8 cellular contexts compared by ENCODE assay signal in genomic region chr12:32399045-32399372, GRCh38. TPM values are rescaled to one million over a fixed set of nuclear protein-coding genes. Genes with fewer than 3 reads are reported as not detected.
DNase-seq lines count a peak whose midpoint lies in the region; FAIRE-seq and TF ChIP-seq lines count a peak whose summit lies in the region.

No MANE protein-coding gene starts in this region.

- no peak for DNase-seq in T-helper 1 cell
- no peak for DNase-seq in activated T-helper 1 cell treated with anti-CD3 and anti-CD28 coated beads, Interleukin-12 subunit alpha, Interleukin-12 subunit beta, Interleukin-2, Interleukin-4 antibody, amounts not matched to agents 30 ng/mL and 10 ng/mL and 1 ng/mL, durations not matched to agents 14 hours and 24 hours and 36 hours (ENCODE audit: low spot score)
- no peak for DNase-seq in keratinocyte (ENCODE audit: low read depth, low spot score)
- no peak for DNase-seq in suprapubic skin (ENCODE audit: low spot score in 2 of 2)
- no peak for DNase-seq in SKM-1 (lab: John Stamatoyannopoulos, UW; ENCODE audit: unreplicated experiment)
- no peak for DNase-seq in ureter (ENCODE audit: low spot score)
- no peak for DNase-seq in KG1 (lab: John Stamatoyannopoulos, UW)

- no peak for FAIRE-seq in keratinocyte (lab: Jason Lieb, UNC)

- peak overlapping the region; percentile 73 for H2AFZ ChIP-seq in keratinocyte (ENCODE audit: control insufficient read depth, low read length)

- H3K4me2 ChIP-seq in keratinocyte (ENCODE audit: control insufficient read depth, extremely low read depth, insufficient read depth, low read depth, low read length), result peak overlapping the region; percentile 85

- no peak overlapping the region for H3K27ac Mint-ChIP-seq in T-helper 1 cell treated with Interleukin-12 subunit alpha and Interleukin-12 subunit beta and Interleukin-4 antibody, amounts not matched to agents 30 μg/mL and 1 μg/mL, for 36 hours
- no peak overlapping the region for H3K27ac Mint-ChIP-seq in activated T-helper 1 cell treated with anti-CD3 and anti-CD28 coated beads, Interleukin-12 subunit alpha, Interleukin-12 subunit beta, Interleukin-2, Interleukin-4 antibody, amounts not matched to agents 30 ng/mL and 10 ng/mL and 1 ng/mL, durations not matched to agents 14 hours and 24 hours and 36 hours

- peaks cover 44% of the 10 kb centered on the region for H3K27me3 Mint-ChIP-seq in T-helper 1 cell treated with Interleukin-12 subunit alpha and Interleukin-12 subunit beta and Interleukin-4 antibody, amounts not matched to agents 30 μg/mL and 1 μg/mL, for 36 hours (ENCODE audit: low read depth)
- peaks cover 29% of the 10 kb centered on the region for H3K27me3 Mint-ChIP-seq in activated T-helper 1 cell treated with anti-CD3 and anti-CD28 coated beads, Interleukin-12 subunit alpha, Interleukin-12 subunit beta, Interleukin-2, Interleukin-4 antibody, amounts not matched to agents 30 ng/mL and 10 ng/mL and 1 ng/mL, durations not matched to agents 14 hours and 24 hours and 36 hours (ENCODE audit: insufficient read depth)

- intact Hi-C loops in activated T-helper 1 cell treated with anti-CD3 and anti-CD28 coated beads, Interleukin-12 subunit alpha, Interleukin-12 subunit beta, Interleukin-2, Interleukin-4 antibody, amounts not matched to agents 30 ng/mL and 10 ng/mL and 1 ng/mL, durations not matched to agents 14 hours and 24 hours and 36 hours (cut with micrococcal nuclease), result loop anchor here (1.0 to 10.0 kb wide), 2 partner anchors 276 to 746 kb away; partner anchors contain the start of gene DNM1L

- H4K20me1 ChIP-seq in keratinocyte (ENCODE audit: control insufficient read depth, extremely low read depth, insufficient read depth, low read length), result no peaks in the 10 kb centered on the region

- H3K4me3 ChIP-seq in keratinocyte (ENCODE audit: control insufficient read depth in 2 of 3, extremely low read depth in 1 of 3, insufficient read depth in 2 of 3, low read depth in 1 of 3, low read length in 3 of 3) (peak overlapping the region; percentile 66 to 91 (median 88)), suprapubic skin (peak overlapping the region; percentile 97)

- peaks cover 38% of the 10 kb centered on the region for H3K79me2 ChIP-seq in keratinocyte (ENCODE audit: control insufficient read depth, insufficient read depth, low read length)

- dilution Hi-C loops in keratinocyte (cut with MboI; ENCODE audit: extremely low pct_ligation_motif_present, low sequenced_read_pairs), result no loop called here

- H3K27ac ChIP-seq in keratinocyte (ENCODE audit: control insufficient read depth, insufficient read depth, low read length), result peak overlapping the region; percentile 36
- peak overlapping the region; percentile 93 for H3K27ac ChIP-seq in suprapubic skin

- H3K9me3 ChIP-seq in keratinocyte (ENCODE audit: control insufficient read depth, low read depth, low read length) (no peaks in the 10 kb centered on the region), suprapubic skin (no peaks in the 10 kb centered on the region)

- TF ChIP-seq CTCF in keratinocyte (optimal IDR thresholded peaks at IDR 0.05 in 1 of 3, IDR thresholded peaks at IDR 0.05 in 1 of 3, conservative IDR thresholded peaks at IDR 0.05 in 1 of 3; ENCODE audit: extremely low read depth in 1 of 3, insufficient read depth in 2 of 3, low read length in 3 of 3) (no peak), suprapubic skin (IDR thresholded peaks at IDR 0.05) (no peak)

- TF ChIP-seq POLR2A in suprapubic skin (IDR thresholded peaks at IDR 0.05), result no peak

- H3K36me3 Mint-ChIP-seq in T-helper 1 cell treated with Interleukin-12 subunit alpha and Interleukin-12 subunit beta and Interleukin-4 antibody, amounts not matched to agents 30 μg/mL and 1 μg/mL, for 36 hours (ENCODE audit: low read depth), result no peaks in the 10 kb centered on the region
- H3K36me3 Mint-ChIP-seq in activated T-helper 1 cell treated with anti-CD3 and anti-CD28 coated beads, Interleukin-12 subunit alpha, Interleukin-12 subunit beta, Interleukin-2, Interleukin-4 antibody, amounts not matched to agents 30 ng/mL and 10 ng/mL and 1 ng/mL, durations not matched to agents 14 hours and 24 hours and 36 hours (ENCODE audit: low read depth), result peaks cover 2% of the 10 kb centered on the region

- H3K9me3 Mint-ChIP-seq in T-helper 1 cell treated with Interleukin-12 subunit alpha and Interleukin-12 subunit beta and Interleukin-4 antibody, amounts not matched to agents 30 μg/mL and 1 μg/mL, for 36 hours, result no peaks in the 10 kb centered on the region
- no peaks in the 10 kb centered on the region for H3K9me3 Mint-ChIP-seq in activated T-helper 1 cell treated with anti-CD3 and anti-CD28 coated beads, Interleukin-12 subunit alpha, Interleukin-12 subunit beta, Interleukin-2, Interleukin-4 antibody, amounts not matched to agents 30 ng/mL and 10 ng/mL and 1 ng/mL, durations not matched to agents 14 hours and 24 hours and 36 hours

- 3% methylated on average over 6 of the region's 33 CpGs for WGBS in suprapubic skin

- H3K4me1 Mint-ChIP-seq in T-helper 1 cell treated with Interleukin-12 subunit alpha and Interleukin-12 subunit beta and Interleukin-4 antibody, amounts not matched to agents 30 μg/mL and 1 μg/mL, for 36 hours (ENCODE audit: low read depth), result peaks cover 5% of the 10 kb centered on the region
- peaks cover 13% of the 10 kb centered on the region for H3K4me1 Mint-ChIP-seq in activated T-helper 1 cell treated with anti-CD3 and anti-CD28 coated beads, Interleukin-12 subunit alpha, Interleukin-12 subunit beta, Interleukin-2, Interleukin-4 antibody, amounts not matched to agents 30 ng/mL and 10 ng/mL and 1 ng/mL, durations not matched to agents 14 hours and 24 hours and 36 hours (ENCODE audit: low read depth)

- peak overlapping the region; percentile 79 for H3K9ac ChIP-seq in keratinocyte (ENCODE audit: control insufficient read depth, extremely low read depth, insufficient read depth, low read length)

- H3K4me1 ChIP-seq in keratinocyte (ENCODE audit: control insufficient read depth, extremely low read depth, insufficient read depth, low read length), result peaks cover 4% of the 10 kb centered on the region
- H3K4me1 ChIP-seq in suprapubic skin, result peaks cover 23% of the 10 kb centered on the region

- TF ChIP-seq EP300 in suprapubic skin (IDR thresholded peaks at IDR 0.05), result no peak

- no peaks in the 10 kb centered on the region for H3K9me1 ChIP-seq in keratinocyte (ENCODE audit: control insufficient read depth, extremely low read depth, insufficient read depth, low read length)

- H3K36me3 ChIP-seq in keratinocyte (ENCODE audit: control insufficient read depth in 2 of 2, extremely low read depth in 1 of 2, insufficient read depth in 2 of 2, low read length in 2 of 2), result peaks cover 0 to 4% of the 10 kb centered on the region in 2 experiments
- no peaks in the 10 kb centered on the region for H3K36me3 ChIP-seq in suprapubic skin

- H3K27me3 ChIP-seq in keratinocyte (ENCODE audit: control insufficient read depth, extremely low read depth, insufficient read depth, low read length) (no peaks in the 10 kb centered on the region), suprapubic skin (no peaks in the 10 kb centered on the region)

- peak overlapping the region; percentile 92 for H3K4me3 Mint-ChIP-seq in T-helper 1 cell treated with Interleukin-12 subunit alpha and Interleukin-12 subunit beta and Interleukin-4 antibody, amounts not matched to agents 30 μg/mL and 1 μg/mL, for 36 hours
- H3K4me3 Mint-ChIP-seq in activated T-helper 1 cell treated with anti-CD3 and anti-CD28 coated beads, Interleukin-12 subunit alpha, Interleukin-12 subunit beta, Interleukin-2, Interleukin-4 antibody, amounts not matched to agents 30 ng/mL and 10 ng/mL and 1 ng/mL, durations not matched to agents 14 hours and 24 hours and 36 hours, result peak overlapping the region; percentile 71

RNA-seq across cellular contexts. Expression of gene FGD4, which starts 0.3 kb away (rescaled TPM):
- 0.03 and 0.51 TPM in 2 replicates for total RNA-seq in activated T-helper 1 cell treated with anti-CD3 and anti-CD28 coated beads, Interleukin-12 subunit alpha, Interleukin-12 subunit beta, Interleukin-2, Interleukin-4 antibody, amounts not matched to agents 30 ng/mL and 10 ng/mL and 1 ng/mL, durations not matched to agents 14 hours and 24 hours and 36 hours
- 7.8 to 10.5 TPM (median 7.9 TPM) in 3 replicates for polyA plus RNA-seq in keratinocyte
- polyA plus RNA-seq in keratinocyte (2011; ENCODE audit: low read depth), result 22.1 TPM
- 4.0 and 7.3 TPM in 2 replicates for polyA plus RNA-seq in keratinocyte (2011; cell fraction: cytosol; rRNA removed)
- polyA plus RNA-seq in keratinocyte (2011; cell fraction: nucleus; rRNA removed), result 12.3 and 14.2 TPM in 2 replicates
- 6.2 and 7.4 TPM in 2 replicates for polyA plus RNA-seq in keratinocyte (2012; ENCODE audit: low replicate concordance)
- 16.5 to 34.5 TPM (median 22.3 TPM) in 3 replicates for polyA minus RNA-seq in keratinocyte
- 26.7 TPM for polyA minus RNA-seq in keratinocyte (2011; cell fraction: cytosol; rRNA and poly(A)+ RNA removed)
- 28.1 and 53.8 TPM in 2 replicates for polyA minus RNA-seq in keratinocyte (2011; cell fraction: nucleus; rRNA and poly(A)+ RNA removed)
- total RNA-seq in suprapubic skin (10 to 100 TPM; 42.6 to 69.4 (median 47.3) TPM), ureter (26.3 TPM)

Comparison
In these comparisons a context has a peak if more than half of its experiments do, and no peak if none do; other contexts are left out.
1. RNA of gene FGD4, which starts 0.3 kb away (total RNA-seq): 42.6 to 69.4 TPM in suprapubic skin and 26.3 TPM in ureter (single experiment); 0.03 to 0.51 TPM in activated T-helper 1 cell treated with anti-CD3 and anti-CD28 coated beads, Interleukin-12 subunit alpha, Interleukin-12 subunit beta, Interleukin-2, Interleukin-4 antibody, amounts not matched to agents 30 ng/mL and 10 ng/mL and 1 ng/mL, durations not matched to agents 14 hours and 24 hours and 36 hours; every median in the first group is over 10 times any median in the second.